In genomic region chr13:52012512-52012836, GRCh38 we compare ENCODE assay signal across 3 cellular contexts.
TF ChIP-seq lines count a peak whose summit lies in the region.

No MANE protein-coding gene starts in this region.

TF ChIP-seq in A549, 52 proteins besides CTCF, POLR2A, EP300 and RAD21:
- TF ChIP-seq PHF8 (IDR thresholded peaks at IDR 0.05; ENCODE audit: borderline replicate concordance, low read depth): peak; percentile 74
- TF ChIP-seq EHMT2 (IDR thresholded peaks at IDR 0.05; ENCODE audit: low read depth): no peak
- peak; percentile 77 for TF ChIP-seq KDM5A (IDR thresholded peaks at IDR 0.05)
- TF ChIP-seq HOXB13 (CRISPR knock-in tag; IDR thresholded peaks at IDR 0.05; ENCODE audit: low read depth): no peak
TF ChIP-seq in A549: peak in this region for 2.

TF ChIP-seq in HEK293T, 16 proteins besides CTCF, POLR2A, EP300 and RAD21:
- TF ChIP-seq TARDBP (IDR thresholded peaks at IDR 0.05) (no peak), NFRKB (IDR thresholded peaks at IDR 0.05) (peak; percentile 61; the same call in 1 of the 2 replicates)
TF ChIP-seq in HEK293T: peak in this region for 1.

TF ChIP-seq in K562, 482 proteins besides CTCF, POLR2A, EP300 and RAD21:
- TF ChIP-seq ZNF778 (CRISPR knock-in tag; IDR thresholded peaks at IDR 0.05): no peak
- TF ChIP-seq NBN (IDR thresholded peaks at IDR 0.05; ENCODE audit: low read depth): 0 out of 2 replicates have a peak, but pooled peaks have one; percentile 17
- TF ChIP-seq EHMT2 (IDR thresholded peaks at IDR 0.05): no peak
- TF ChIP-seq ZNF232 (CRISPR knock-in tag; IDR thresholded peaks at IDR 0.05): no peak
- TF ChIP-seq EP400 (IDR thresholded peaks at IDR 0.05): 0 out of 2 replicates have a peak, but pooled peaks have one; percentile 47
- no peak for TF ChIP-seq THRB (CRISPR knock-in tag; conservative IDR thresholded peaks at IDR 0.05)
- no peak for TF ChIP-seq ATF7 (IDR thresholded peaks at IDR 0.05)
- TF ChIP-seq GABPA (tag; conservative IDR thresholded peaks at IDR 0.05; ENCODE audit: low read depth): 0 out of 2 replicates have a peak, but pooled peaks have one; percentile 53
- TF ChIP-seq NR2C2 (CRISPR knock-in tag; IDR thresholded peaks at IDR 0.05): no peak
- peak; percentile 88 for TF ChIP-seq NR2C2 (tag; IDR thresholded peaks at IDR 0.05)
- TF ChIP-seq C11orf30 (IDR thresholded peaks at IDR 0.05; ENCODE audit: low read depth): peak; percentile 8
- no peak for TF ChIP-seq ZNF695 (CRISPR knock-in tag; IDR thresholded peaks at IDR 0.05)
- no peak for TF ChIP-seq TEAD1 (CRISPR knock-in tag; IDR thresholded peaks at IDR 0.05)
- no peak for TF ChIP-seq PRDM10 (IDR thresholded peaks at IDR 0.05; ENCODE audit: partially characterized antibody)
- TF ChIP-seq TAF7 (tag; IDR thresholded peaks at IDR 0.05): peak; percentile 33; the same call in 1 of the 2 replicates
- TF ChIP-seq GTF2E2 (tag; IDR thresholded peaks at IDR 0.05): 0 out of 2 replicates have a peak, but pooled peaks have one; percentile 42
- TF ChIP-seq NR2C1 (IDR thresholded peaks at IDR 0.05): peak; percentile 27
- TF ChIP-seq NR2C1 (tag; IDR thresholded peaks at IDR 0.05): no peak
- peak; percentile 3 for TF ChIP-seq ASH1L (IDR thresholded peaks at IDR 0.05; ENCODE audit: borderline replicate concordance, low read depth, partially characterized antibody)
- no peak for TF ChIP-seq TBL1XR1 (IDR thresholded peaks at IDR 0.05; ENCODE audit: low read length in 2 of 2)
- TF ChIP-seq CCAR2 (IDR thresholded peaks at IDR 0.05; ENCODE audit: low read depth, low read length): no peak
- TF ChIP-seq HDAC1 (IDR thresholded peaks at IDR 0.05): peak in 1 of 2 experiments; percentile 31; a peak in 1 of 4 replicates
- TF ChIP-seq COPS2 (conservative IDR thresholded peaks at IDR 0.05): no peak
- TF ChIP-seq TAF9B (IDR thresholded peaks at IDR 0.05; ENCODE audit: partially characterized antibody): peak; percentile 14
- no peak for TF ChIP-seq HOXB6 (CRISPR knock-in tag; IDR thresholded peaks at IDR 0.05; ENCODE audit: borderline replicate concordance)
- TF ChIP-seq NKRF (IDR thresholded peaks at IDR 0.05; ENCODE audit: borderline replicate concordance): 0 out of 2 replicates have a peak, but pooled peaks have one; percentile 49
- TF ChIP-seq CSDE1 (IDR thresholded peaks at IDR 0.05): peak in 1 of 2 experiments; percentile 49; a peak in 1 of 4 replicates
- TF ChIP-seq ZKSCAN3 (CRISPR knock-in tag; IDR thresholded peaks at IDR 0.05): no peak
- TF ChIP-seq ZNF444 (CRISPR knock-in tag; IDR thresholded peaks at IDR 0.05): no peak
